Comparison of ENCODE assay signal across 27 cellular contexts in genomic region chr11:9693801-9694553, GRCh38. TPM values are rescaled to one million over a fixed set of nuclear protein-coding genes. Genes with fewer than 3 reads are reported as not detected.
DNase-seq lines count a peak whose midpoint lies in the region; ATAC-seq, FAIRE-seq and TF ChIP-seq lines count a peak whose summit lies in the region.
"Had no signal": no experiment of that assay in that cellular context is flagged by ENCODE, and none has a peak within 500 bp of the region (broad histone marks: within the 10 kb centered on the region; RNA-seq: fewer than 3 reads in every experiment).

No MANE protein-coding gene starts in this region.

- CTCF ChIA-PET in GM12878 (lab: Yijun Ruan, JAX): interaction anchor here (0.8 to 1.6 kb wide), 2 partner anchors 55 to 121 kb away, joined by 3 read pairs; partner anchors contain the start of gene WEE1
- CTCF ChIA-PET in A673 (lab: Charles Lee): no interaction called here

- no peak overlapping the region for H3K9ac ChIP-seq in BLaER1
- H3K9ac ChIP-seq in GM12878 (ENCODE audit: control insufficient read depth, insufficient read depth, low read length): no peak overlapping the region
- no peak overlapping the region for H3K9ac ChIP-seq in mesendoderm (ENCODE audit: low read length)
- H3K9ac ChIP-seq: KMS-11 had no signal

- no peak for DNase-seq in HFFc6
- DNase-seq in GM12878 (ENCODE audit: low read depth, low spot score): no peak
- DNase-seq in mesendoderm: peak; percentile 33
- DNase-seq in A673 (ENCODE audit: low spot score): no peak
- no peak for DNase-seq in SK-N-DZ (ENCODE audit: low spot score)
- DNase-seq in putamen (ENCODE audit: low spot score): no peak
- DNase-seq: activated CD4-positive, alpha-beta memory T cell treated with anti-CD3 and anti-CD28 coated beads for 36 hours; activated T-cell treated with anti-CD3 and anti-CD28 coated beads, Interleukin-2, amount 50 U/mL, for 24 hours; body of pancreas; CD4-positive, alpha-beta T cell; hypothalamus; islet precursor cell; naive thymus-derived CD4-positive, alpha-beta T cell; NCI-H1105 treated with DMSO at 0.1 percent for 48 hours; NCI-H2107; NCI-H526; ovary; right lobe of liver; Right ventricle myocardium superior; stimulated activated naive CD8-positive, alpha-beta T cell treated with anti-CD3 and anti-CD28 coated beads, Interleukin-15, Interleukin-2, amounts not matched to agents 100 U/mL and 50 U/mL, for 24 hours; T-helper 1 cell had no signal

- no peak overlapping the region for H2AFZ ChIP-seq in GM12878 (ENCODE audit: control insufficient read depth, low read depth, low read length)

- no peak overlapping the region for H3K23ac ChIP-seq in mesendoderm (ENCODE audit: low read length)

- no peak overlapping the region for H3K4me3 Mint-ChIP-seq in HFFc6
- H3K4me3 Mint-ChIP-seq: activated CD4-positive, alpha-beta memory T cell treated with anti-CD3 and anti-CD28 coated beads for 36 hours; activated naive CD4-positive, alpha-beta T cell treated with anti-CD3 and anti-CD28 coated beads, Interleukin-2, amount 50 U/mL, for 24 hours; activated T-cell treated with anti-CD3 and anti-CD28 coated beads, Interleukin-2, amount 50 U/mL, for 24 hours; CD4-positive, alpha-beta T cell; naive thymus-derived CD4-positive, alpha-beta T cell had no signal

- intact Hi-C loops in GM12878 (cut with micrococcal nuclease; ENCODE audit: unreplicated experiment): loop anchor here (5.0 kb wide), 1 partner anchor 82 kb away; no protein-coding TSS in a partner anchor
- intact Hi-C loops in A673 (cut with micrococcal nuclease; ENCODE audit: unreplicated experiment): no loop called here

- H3K4me3 ChIP-seq in BLaER1 (no peak overlapping the region), GM12878 (no peak overlapping the region), mesendoderm (ENCODE audit: low read length) (no peak overlapping the region), A673 (ENCODE audit: low read depth, low read length, poor library complexity, severe bottlenecking) (no peak overlapping the region)
- H3K4me3 ChIP-seq: body of pancreas, lung, ovary, right lobe of liver had no signal

- H3K27me3 Mint-ChIP-seq in HFFc6 (ENCODE audit: insufficient read depth): no peaks in the 10 kb centered on the region
- H3K27me3 Mint-ChIP-seq: activated CD4-positive, alpha-beta memory T cell treated with anti-CD3 and anti-CD28 coated beads for 36 hours; activated naive CD4-positive, alpha-beta T cell treated with anti-CD3 and anti-CD28 coated beads, Interleukin-2, amount 50 U/mL, for 24 hours; activated T-cell treated with anti-CD3 and anti-CD28 coated beads, Interleukin-2, amount 50 U/mL, for 24 hours; CD4-positive, alpha-beta T cell had no signal

- no peak overlapping the region for H3K56ac ChIP-seq in mesendoderm (ENCODE audit: low read length)

- H3K27me3 ChIP-seq in BLaER1: no peaks in the 10 kb centered on the region
- H3K27me3 ChIP-seq in GM12878 (replicated peaks in 1 of 2; ENCODE audit: control insufficient read depth in 2 of 2, insufficient read depth in 2 of 2, low read length in 1 of 2): no peaks in the 10 kb centered on the region
- no peaks in the 10 kb centered on the region for H3K27me3 ChIP-seq in mesendoderm (ENCODE audit: insufficient read depth, low read length, poor library complexity)
- H3K27me3 ChIP-seq in A673 (replicated peaks; ENCODE audit: insufficient read depth, low read depth, low read length, poor library complexity): no peaks in the 10 kb centered on the region
- H3K27me3 ChIP-seq: body of pancreas, ovary, right lobe of liver had no signal

- no peak for TF ChIP-seq RAD21 in GM12878 (IDR thresholded peaks at IDR 0.05; ENCODE audit: insufficient read depth, low read depth, low read length)

- BruUV-seq in GM12878 (replicated peaks; lab: Mats Ljungman, UMichigan) (no TSS peak), A673 (replicated peaks; lab: Mats Ljungman, UMichigan) (no TSS peak)

- no peak overlapping the region for H2BK15ac ChIP-seq in mesendoderm (replicated peaks; ENCODE audit: low read depth)

- H3K79me1 ChIP-seq in mesendoderm (ENCODE audit: low read length): peaks cover 6% of the 10 kb centered on the region

- no peak for TF ChIP-seq EP300 in GM12878 (IDR thresholded peaks at IDR 0.05; ENCODE audit: borderline replicate concordance in 1 of 2, control insufficient read depth in 1 of 2, low read depth in 2 of 2, low read length in 2 of 2)

- no peak overlapping the region for H4K5ac ChIP-seq in mesendoderm (ENCODE audit: low read length)

- H3K36me3 ChIP-seq in BLaER1: peaks cover 14% of the 10 kb centered on the region
- H3K36me3 ChIP-seq in GM12878 (ENCODE audit: control insufficient read depth in 2 of 2, insufficient read depth in 2 of 2, low read length in 1 of 2): peaks cover 0 to 16% of the 10 kb centered on the region in 2 experiments; a peak in 3 of 4 replicates
- no peaks in the 10 kb centered on the region for H3K36me3 ChIP-seq in mesendoderm (ENCODE audit: control insufficient read depth, insufficient read depth, low read length)
- no peaks in the 10 kb centered on the region for H3K36me3 ChIP-seq in A673 (ENCODE audit: insufficient read depth, low read length, poor library complexity, severe bottlenecking)
- H3K36me3 ChIP-seq: ovary, right lobe of liver had no signal

- no peak overlapping the region for H2AK5ac ChIP-seq in mesendoderm (ENCODE audit: low read length)

- H2BK5ac ChIP-seq in mesendoderm (ENCODE audit: low read length): no peak overlapping the region

- H3K4me2 ChIP-seq in BLaER1: peak overlapping the region; percentile 68
- no peak overlapping the region for H3K4me2 ChIP-seq in GM12878 (ENCODE audit: control insufficient read depth, insufficient read depth)
- H3K4me2 ChIP-seq in mesendoderm (ENCODE audit: low read length): no peak overlapping the region
- H3K4me2 ChIP-seq: KMS-11 had no signal

- H3K9me3 Mint-ChIP-seq in HFFc6: no peaks in the 10 kb centered on the region
- H3K9me3 Mint-ChIP-seq: activated naive CD4-positive, alpha-beta T cell treated with anti-CD3 and anti-CD28 coated beads, Interleukin-2, amount 50 U/mL, for 24 hours; activated T-cell treated with anti-CD3 and anti-CD28 coated beads, Interleukin-2, amount 50 U/mL, for 24 hours; CD4-positive, alpha-beta T cell had no signal

- H3K4me1 Mint-ChIP-seq in HFFc6 (ENCODE audit: low read depth): peaks cover 23% of the 10 kb centered on the region
- H3K4me1 Mint-ChIP-seq: activated naive CD4-positive, alpha-beta T cell treated with anti-CD3 and anti-CD28 coated beads, Interleukin-2, amount 50 U/mL, for 24 hours had no signal

- no peak overlapping the region for H2BK120ac ChIP-seq in mesendoderm (ENCODE audit: low read depth, low read length)

- TF ChIP-seq POLR2A in GM12878 (IDR thresholded peaks at IDR 0.05; ENCODE audit: low read depth, low read length): no peak

- H3K36me3 Mint-ChIP-seq in HFFc6 (ENCODE audit: low read depth): peaks cover 24% of the 10 kb centered on the region

- 23% methylated on average over 2 of the region's 2 CpGs for WGBS in GM12878 (ENCODE audit: insufficient coverage, insufficient replicate concordance, low lambda C conversion rate, missing lambda C conversion rate)
- no CpG with 5 or more reads among the region's 2 CpGs for WGBS in mesendoderm (ENCODE audit: extremely low coverage, insufficient coverage, low lambda C conversion rate)

- H4K8ac ChIP-seq in mesendoderm (ENCODE audit: low read depth, low read length): no peak overlapping the region

- SMC1A ChIA-PET in GM12878 (lab: Charles Lee; ENCODE audit: uncharacterized antibody, unreplicated experiment): interaction anchor here (1.0 to 2.5 kb wide), 2 partner anchors 18 to 54 kb away, joined by 3 to 11 read pairs; no protein-coding TSS in a partner anchor

- no peak overlapping the region for H3K4ac ChIP-seq in mesendoderm (ENCODE audit: low read depth, low read length)

- POLR2A ChIA-PET in GM12878 (lab: Charles Lee) (no interaction called here), A673 (lab: Charles Lee; ENCODE audit: low non-redundant PET) (no interaction called here)

- 0 out of 2 replicates have a peak, but pooled peaks have one; percentile 16 for TF ChIP-seq CTCF in HFFc6 (IDR thresholded peaks at IDR 0.05)
- TF ChIP-seq CTCF in GM12878 (IDR thresholded peaks at IDR 0.05 in 2 of 3, conservative IDR thresholded peaks at IDR 0.05 in 1 of 3; ENCODE audit: control insufficient read depth in 2 of 3, extremely low read depth in 1 of 3, insufficient read depth in 1 of 3, low read depth in 3 of 3, low read length in 3 of 3): no peak
- TF ChIP-seq CTCF in A673 (conservative IDR thresholded peaks at IDR 0.05; ENCODE audit: low read depth, low read length): no peak

- no peak for FAIRE-seq in GM12878 (lab: Jason Lieb, UNC)
- FAIRE-seq: colon had no signal

- RAD21 ChIA-PET in GM12878 (lab: Charles Lee; ENCODE audit: unreplicated experiment): no interaction called here

- H4K20me1 ChIP-seq in BLaER1 (no peaks in the 10 kb centered on the region), GM12878 (ENCODE audit: control insufficient read depth, insufficient read depth) (no peaks in the 10 kb centered on the region)

- H3K4me1 ChIP-seq in BLaER1 (peaks cover 51% of the 10 kb centered on the region), GM12878 (ENCODE audit: control insufficient read depth, insufficient read depth, low read length) (peaks cover 43% of the 10 kb centered on the region), mesendoderm (ENCODE audit: control insufficient read depth, low read depth, low read length) (peaks cover 1% of the 10 kb centered on the region), A673 (ENCODE audit: insufficient read depth, low read length, poor library complexity, severe bottlenecking) (peaks cover 22% of the 10 kb centered on the region)
- H3K4me1 ChIP-seq: right lobe of liver had no signal

- H3K27ac ChIP-seq in BLaER1 (peak overlapping the region; percentile 60), GM12878 (ENCODE audit: control insufficient read depth, insufficient read depth) (0 out of 2 replicates have a peak overlapping the region, but pooled peaks have one; percentile 11), mesendoderm (ENCODE audit: low read depth, low read length) (no peak overlapping the region), A673 (ENCODE audit: low read depth, low read length, poor library complexity, severe bottlenecking) (no peak overlapping the region)
- H3K27ac ChIP-seq: KMS-11, ovary, right lobe of liver had no signal

- H3K79me2 ChIP-seq in GM12878 (ENCODE audit: control insufficient read depth, insufficient read depth, low read length) (peaks cover 62% of the 10 kb centered on the region), mesendoderm (ENCODE audit: control insufficient read depth, insufficient read depth, low read length) (no peaks in the 10 kb centered on the region)

- ATAC-seq in GM12878 (no peak), SK-N-SH treated with all-trans-retinoic acid at 6 μM for 48 hours (no peak)
- ATAC-seq: body of pancreas; naive thymus-derived CD4-positive, alpha-beta T cell; right lobe of liver; stimulated activated naive CD8-positive, alpha-beta T cell treated with anti-CD3 and anti-CD28 coated beads, Interleukin-15, Interleukin-2, amounts not matched to agents 100 U/mL and 50 U/mL, for 24 hours had no signal

- in situ Hi-C loops in GM12878 (cut with MboI): no loop called here

- H3K9me3 ChIP-seq in BLaER1 (peaks cover 9% of the 10 kb centered on the region), GM12878 (replicated peaks; ENCODE audit: control insufficient read depth, insufficient read depth, low read length) (no peaks in the 10 kb centered on the region; the same call in 1 of the 3 replicates), A673 (ENCODE audit: low read depth, low read length, poor library complexity, severe bottlenecking) (no peaks in the 10 kb centered on the region)
- H3K9me3 ChIP-seq: body of pancreas, ovary, right lobe of liver had no signal

- no peak overlapping the region for H3K18ac ChIP-seq in mesendoderm (ENCODE audit: low read length)

- no peak overlapping the region for H3K27ac Mint-ChIP-seq in HFFc6
- H3K27ac Mint-ChIP-seq: activated CD4-positive, alpha-beta memory T cell treated with anti-CD3 and anti-CD28 coated beads for 36 hours; activated naive CD4-positive, alpha-beta T cell treated with anti-CD3 and anti-CD28 coated beads, Interleukin-2, amount 50 U/mL, for 24 hours; activated T-cell treated with anti-CD3 and anti-CD28 coated beads, Interleukin-2, amount 50 U/mL, for 24 hours; CD4-positive, alpha-beta T cell had no signal

RNA-seq across cellular contexts. Expression of gene SWAP70, which starts 30.1 kb away (rescaled TPM):
- 10 to 100 TPM; 32.0 to 44.6 (median 37.0) TPM for total RNA-seq in HFFc6 (2021; fragmentation: NEBNext Ultra II Directional; extraction: Animal tissue kit (Norgen Biotek cat#: 25700))
- 27.9 and 32.6 TPM in 2 replicates for total RNA-seq in GM12878 (2013; cell fraction: nucleolus; rRNA removed)
- 35.9 and 40.5 TPM in 2 replicates for total RNA-seq in GM12878 (2014; rRNA removed)
- 61.1 and 62.4 TPM in 2 replicates for total RNA-seq in GM12878 (2014; rRNA removed; fragmentation: Illumina TruSeq; extraction: Trizol)
- total RNA-seq in GM12878 (2021): 53.0 and 54.0 TPM in 2 replicates
- polyA plus RNA-seq in GM12878 (2011; ENCODE audit: low read depth): 24.7 TPM
- 20.6 and 25.0 TPM in 2 replicates for polyA plus RNA-seq in GM12878 (2011; rRNA removed)
- polyA plus RNA-seq in GM12878 (2011; cell fraction: cytosol; rRNA removed): 11.5 and 15.5 TPM in 2 replicates
- polyA plus RNA-seq in GM12878 (2011; cell fraction: nucleus; rRNA removed): 5.0 and 8.3 TPM in 2 replicates
- 32.6 and 42.6 TPM in 2 replicates for polyA plus RNA-seq in GM12878 (2012)
- polyA plus RNA-seq in GM12878 (2014; fragmentation: Illumina TruSeq; extraction: Trizol): 60.9 and 69.6 TPM in 2 replicates
- 10 to 100 TPM; 28.7 to 30.9 TPM for polyA plus RNA-seq in GM12878 (2014; fragmentation: Nextera tagmentation; extraction: Ambion mirVana)
- polyA plus RNA-seq in GM12878 (2014; rRNA removed): 32.6 and 36.7 TPM in 2 replicates
- polyA plus RNA-seq in GM12878 (2016; fragmentation: Nextera tagmentation; extraction: Ambion mirVana): 10 to 100 TPM; 46.6 to 51.8 TPM
- 20.6 and 22.3 TPM in 2 replicates for polyA minus RNA-seq in GM12878 (2011; rRNA and poly(A)+ RNA removed)
- polyA minus RNA-seq in GM12878 (2011; cell fraction: cytosol; rRNA and poly(A)+ RNA removed): 11.2 and 13.0 TPM in 2 replicates
- 4.5 and 9.9 TPM in 2 replicates for polyA minus RNA-seq in GM12878 (2011; cell fraction: nucleus; rRNA and poly(A)+ RNA removed)
- 30.9 TPM for polyA plus RNA-seq in mesendoderm (2013, experiment 1 of 2)
- polyA plus RNA-seq in mesendoderm (2013, experiment 2 of 2): 33.0 TPM
- 18.9 and 21.1 TPM in 2 replicates for total RNA-seq in A673 (2021)
- polyA plus RNA-seq in SK-N-DZ (2014; cell fraction: cytosol; rRNA removed): 9.9 and 10.3 TPM in 2 replicates
- polyA plus RNA-seq in SK-N-DZ (2014; cell fraction: nucleus; rRNA removed): 3.2 and 4.2 TPM in 2 replicates

Comparison
In these comparisons a context has a peak if more than half of its experiments do, and no peak if none do; other contexts are left out.
1. H3K27ac ChIP-seq: peak in BLaER1 (single experiment) and GM12878 (single experiment); none in mesendoderm (single experiment) and A673 (single experiment).